20 cellular contexts compared by ENCODE assay signal in the genomic region with DNA sequence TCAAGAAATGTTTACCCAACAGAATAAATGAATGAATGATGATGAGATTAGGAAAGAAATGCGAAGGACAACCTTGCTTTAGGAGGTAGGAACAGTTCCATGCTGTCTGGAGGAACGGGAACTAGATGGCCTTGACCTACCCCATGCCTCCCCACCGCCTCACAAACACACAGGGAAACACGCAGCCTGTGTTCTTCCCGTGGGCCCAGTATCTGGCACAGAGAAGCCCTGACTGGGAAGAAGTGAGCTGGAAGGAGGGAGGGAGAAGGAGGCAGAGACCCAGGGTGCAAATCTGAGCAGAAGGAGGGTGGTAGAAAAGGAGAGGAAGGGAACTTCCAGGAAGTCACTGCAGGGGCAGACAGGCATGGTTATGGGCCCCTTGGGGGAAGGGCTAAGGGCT. TPM values are rescaled to one million over a fixed set of nuclear protein-coding genes. Genes with fewer than 3 reads are reported as not detected.
A peak's percentile ranks its signal among the peaks of the same experiment; 100 is the strongest.
DNase-seq lines count a peak whose midpoint lies in the region; ATAC-seq, FAIRE-seq and TF ChIP-seq lines count a peak whose summit lies in the region.
"Had no signal": no experiment of that assay in that cellular context is flagged by ENCODE, and none has a peak within 500 bp of the region (broad histone marks: within the 10 kb centered on the region; RNA-seq: fewer than 3 reads in every experiment).

No MANE protein-coding gene starts in this region.

- no peak overlapping the region for H2BK12ac ChIP-seq in H1 (ENCODE audit: low read depth, low read length)

- H4K5ac ChIP-seq in H1 (ENCODE audit: insufficient read length, low read depth, low read length), result no peak overlapping the region

- H3K4me2 ChIP-seq in H1 (ENCODE audit: insufficient read depth in 1 of 2, low read depth in 2 of 2, low read length in 2 of 2) (no peak overlapping the region), osteoblast (ENCODE audit: insufficient read depth, low read length) (no peak overlapping the region)

- H2AK5ac ChIP-seq in H1 (ENCODE audit: low read depth, low read length), result no peak overlapping the region

- H3K14ac ChIP-seq in H1 (ENCODE audit: insufficient read length), result no peak overlapping the region

- TF ChIP-seq RAD21 in H1 (IDR thresholded peaks at IDR 0.05 in 1 of 2, conservative IDR thresholded peaks at IDR 0.05 in 1 of 2; ENCODE audit: low read depth in 2 of 2, low read length in 2 of 2), result no peak

- no peak overlapping the region for H4K91ac ChIP-seq in H1 (replicated peaks; ENCODE audit: insufficient read length, low read length)

- H3K18ac ChIP-seq in H1 (ENCODE audit: extremely low read depth, low read length), result no peak overlapping the region

- H3K23me2 ChIP-seq in H1 (ENCODE audit: low read depth, low read length), result peaks cover 2% of the 10 kb centered on the region; the same call in 1 of the 2 replicates

- CTCF ChIA-PET in activated CD4-positive, alpha-beta memory T cell treated with anti-CD3 and anti-CD28 coated beads for 36 hours (lab: Charles Lee), result no interaction called here
- CTCF ChIA-PET in activated CD4-positive, alpha-beta memory T cell treated with anti-CD3 and anti-CD28 coated beads, Interleukin-2, amount 10 ng/mL, durations not matched to agents 7 days and 5 days (lab: Charles Lee), result no interaction called here
- CTCF ChIA-PET in HEK293 (lab: Yijun Ruan, JAX), result interaction anchor here (1.2 to 9.1 kb wide), 4 partner anchors 48 to 144 kb away, joined by 4 to 70 read pairs (median 7); no protein-coding TSS in a partner anchor
- CTCF ChIA-PET in H1 (lab: Charles Lee; ENCODE audit: partially characterized antibody), result interaction anchor here (0.7 to 49.1 kb wide), 16 partner anchors 9 to 227 kb away, joined by 3 to 1071 read pairs (median 6); partner anchors contain the start of genes FMOD, MYOG and PPFIA4

- DNase-seq in activated CD4-positive, alpha-beta memory T cell treated with anti-CD3 and anti-CD28 coated beads for 36 hours, result peak; percentile 1
- no peak for DNase-seq in activated CD4-positive, alpha-beta memory T cell treated with anti-CD3 and anti-CD28 coated beads, Interleukin-2, amount 10 ng/mL, durations not matched to agents 7 days and 5 days
- no peak for DNase-seq in H1 (ENCODE audit: low read depth in 1 of 2, low spot score in 2 of 2)
- peak; percentile 45 for DNase-seq in osteoblast (ENCODE audit: insufficient read length, low spot score, missing footprints)
- no peak for DNase-seq in spleen
- DNase-seq: AML-193, DMS 273 treated with DMSO at 0.1 percent for 48 hours, DND-41, GM23248, NCI-H1694 treated with DMSO at 0.1 percent for 48 hours, NCI-H526 had no signal

- no peak overlapping the region for H2BK15ac ChIP-seq in H1 (ENCODE audit: low read length)

- H2BK5ac ChIP-seq in H1 (ENCODE audit: low read depth, low read length), result no peak overlapping the region

- TF ChIP-seq EP300 in H1 (IDR thresholded peaks at IDR 0.05; ENCODE audit: borderline replicate concordance in 1 of 2, low read depth in 2 of 2, low read length in 2 of 2), result no peak

- H3K27ac ChIP-seq in HEK293 (ENCODE audit: extremely low read depth, low read depth, low read length) (no peak overlapping the region), H1 (ENCODE audit: low read depth, low read length) (no peak overlapping the region), osteoblast (ENCODE audit: low read depth, low read length) (no peak overlapping the region), spleen (no peak overlapping the region)
- H3K27ac ChIP-seq: 22Rv1, GM23248, Peyer's patch had no signal

- H2BK120ac ChIP-seq in H1 (replicated peaks; ENCODE audit: low read depth, low read length), result no peak overlapping the region

- H4K8ac ChIP-seq in H1 (ENCODE audit: extremely low read depth, insufficient read depth, low read length), result no peak overlapping the region

- H3K4me3 ChIP-seq in HEK293 (ENCODE audit: low read depth, low read length) (no peak overlapping the region), H1 (ENCODE audit: extremely low read depth in 1 of 4, insufficient read depth in 2 of 4, low read depth in 3 of 4, low read length in 4 of 4) (no peak overlapping the region), osteoblast (ENCODE audit: insufficient read depth, low read length) (no peak overlapping the region), spleen (no peak overlapping the region)
- H3K4me3 ChIP-seq: GM23248, K562, Peyer's patch had no signal

- FAIRE-seq in H1 (lab: Jason Lieb, UNC), result no peak
- FAIRE-seq: K562 had no signal

- H2BK20ac ChIP-seq in H1 (ENCODE audit: low read length), result no peak overlapping the region

- H3K36me3 ChIP-seq in HEK293 (ENCODE audit: control insufficient read depth in 2 of 2, insufficient read depth in 1 of 2, low read length in 2 of 2) (no peaks in the 10 kb centered on the region), H1 (ENCODE audit: control insufficient read depth in 2 of 4, insufficient read depth in 4 of 4, low read length in 3 of 4) (no peaks in the 10 kb centered on the region), osteoblast (ENCODE audit: insufficient read depth, low read length) (no peaks in the 10 kb centered on the region), spleen (no peaks in the 10 kb centered on the region)
- H3K36me3 ChIP-seq: Peyer's patch had no signal

- no peak for TF ChIP-seq POLR2A in H1 (IDR thresholded peaks at IDR 0.05; ENCODE audit: control extremely low read depth in 1 of 2, low read depth in 2 of 2, low read length in 2 of 2)
- no peak for TF ChIP-seq POLR2A in spleen (IDR thresholded peaks at IDR 0.05)

- H3K9me3 ChIP-seq in HEK293 (ENCODE audit: control insufficient read depth, insufficient read depth, low read depth, low read length) (no peaks in the 10 kb centered on the region), H1 (ENCODE audit: insufficient read depth in 2 of 2, low read depth in 1 of 2, low read length in 1 of 2) (no peaks in the 10 kb centered on the region), osteoblast (ENCODE audit: low read depth, low read length) (no peaks in the 10 kb centered on the region), spleen (no peaks in the 10 kb centered on the region)
- H3K9me3 ChIP-seq: Peyer's patch had no signal

- H3K27me3 Mint-ChIP-seq in activated CD4-positive, alpha-beta memory T cell treated with anti-CD3 and anti-CD28 coated beads for 36 hours, result peaks cover 65% of the 10 kb centered on the region
- peaks cover 69% of the 10 kb centered on the region for H3K27me3 Mint-ChIP-seq in activated CD4-positive, alpha-beta memory T cell treated with anti-CD3 and anti-CD28 coated beads, Interleukin-2, amount 10 ng/mL, durations not matched to agents 7 days and 5 days

- POLR2A ChIA-PET in activated CD4-positive, alpha-beta memory T cell treated with anti-CD3 and anti-CD28 coated beads for 36 hours (lab: Charles Lee), result no interaction called here
- POLR2A ChIA-PET in activated CD4-positive, alpha-beta memory T cell treated with anti-CD3 and anti-CD28 coated beads, Interleukin-2, amount 10 ng/mL, durations not matched to agents 7 days and 5 days (lab: Charles Lee), result no interaction called here
- POLR2A ChIA-PET in HEK293 (lab: Yijun Ruan, JAX) (no interaction called here), H1 (lab: Charles Lee; ENCODE audit: partially characterized antibody) (interaction anchor here (1.1 kb wide), 1 partner anchor 42 kb away, joined by 3 read pairs; no protein-coding TSS in a partner anchor)

- ATAC-seq in GM19324 (IDR thresholded peaks at IDR 0.05; ENCODE audit: low FRiP score, unreplicated experiment) (no peak), GM21576 (IDR thresholded peaks at IDR 0.05; ENCODE audit: unreplicated experiment) (no peak)
- ATAC-seq: HCT116, K562 had no signal

- no peaks in the 10 kb centered on the region for H3K4me1 ChIP-seq in HEK293 (ENCODE audit: control insufficient read depth, insufficient read depth, low read length)
- peaks cover 3 to 22% (median 13%) of the 10 kb centered on the region in 4 experiments for H3K4me1 ChIP-seq in H1 (replicated peaks in 1 of 4; ENCODE audit: control insufficient read depth in 3 of 4, insufficient read depth in 4 of 4, low read length in 3 of 4)
- peaks cover 11% of the 10 kb centered on the region for H3K4me1 ChIP-seq in osteoblast (ENCODE audit: insufficient read depth, low read length)
- peaks cover 9 to 52% (median 31%) of the 10 kb centered on the region in 6 donors for H3K4me1 ChIP-seq in spleen

- intact Hi-C loops in activated CD4-positive, alpha-beta memory T cell treated with anti-CD3 and anti-CD28 coated beads for 36 hours (cut with micrococcal nuclease), result no loop called here
- intact Hi-C loops in spleen (cut with DNase I; ENCODE audit: low total_unique reads), result no loop called here

- 78% methylated on average over 5 of the region's 5 CpGs; no CpG with 5 or more reads in 1 of the 2 experiments for WGBS in H1 (ENCODE audit: extremely low coverage in 1 of 2, insufficient coverage in 1 of 2, insufficient read length in 1 of 2, insufficient replicate concordance in 2 of 2, low coverage in 1 of 2, low lambda C conversion rate in 2 of 2, missing lambda C conversion rate in 1 of 2), 2 experiments
- WGBS in spleen, 5 donors, result 49 to 72% (median 61%) methylated on average over 5 of the region's 5 CpGs

- no peaks in the 10 kb centered on the region for H3K9me3 Mint-ChIP-seq in activated CD4-positive, alpha-beta memory T cell treated with anti-CD3 and anti-CD28 coated beads for 36 hours
- H3K9me3 Mint-ChIP-seq in activated CD4-positive, alpha-beta memory T cell treated with anti-CD3 and anti-CD28 coated beads, Interleukin-2, amount 10 ng/mL, durations not matched to agents 7 days and 5 days, result no peaks in the 10 kb centered on the region

- H3K4me1 Mint-ChIP-seq in activated CD4-positive, alpha-beta memory T cell treated with anti-CD3 and anti-CD28 coated beads for 36 hours (ENCODE audit: low read depth), result peaks cover 14% of the 10 kb centered on the region
- peaks cover 16% of the 10 kb centered on the region for H3K4me1 Mint-ChIP-seq in activated CD4-positive, alpha-beta memory T cell treated with anti-CD3 and anti-CD28 coated beads, Interleukin-2, amount 10 ng/mL, durations not matched to agents 7 days and 5 days

- no peak overlapping the region for H3K4ac ChIP-seq in H1 (replicated peaks; ENCODE audit: insufficient read length, low read depth, low read length)

- no peak overlapping the region for H3K4me3 Mint-ChIP-seq in activated CD4-positive, alpha-beta memory T cell treated with anti-CD3 and anti-CD28 coated beads for 36 hours
- no peak overlapping the region for H3K4me3 Mint-ChIP-seq in activated CD4-positive, alpha-beta memory T cell treated with anti-CD3 and anti-CD28 coated beads, Interleukin-2, amount 10 ng/mL, durations not matched to agents 7 days and 5 days

- no peak overlapping the region for H3K56ac ChIP-seq in H1 (replicated peaks; ENCODE audit: insufficient read length, low read depth, low read length)

- no peak overlapping the region for H3K23ac ChIP-seq in H1 (ENCODE audit: insufficient read length)

- H3K79me2 ChIP-seq in H1 (ENCODE audit: control insufficient read depth in 1 of 2, insufficient read depth in 2 of 2, low read length in 2 of 2) (no peaks in the 10 kb centered on the region), osteoblast (ENCODE audit: insufficient read depth, low read length) (no peaks in the 10 kb centered on the region)

- no peaks in the 10 kb centered on the region for H3K36me3 Mint-ChIP-seq in activated CD4-positive, alpha-beta memory T cell treated with anti-CD3 and anti-CD28 coated beads for 36 hours
- H3K36me3 Mint-ChIP-seq in activated CD4-positive, alpha-beta memory T cell treated with anti-CD3 and anti-CD28 coated beads, Interleukin-2, amount 10 ng/mL, durations not matched to agents 7 days and 5 days (ENCODE audit: low read depth), result no peaks in the 10 kb centered on the region

- H3K9ac ChIP-seq in H1 (replicated peaks in 1 of 4; ENCODE audit: extremely low read depth in 1 of 4, low read depth in 3 of 4, low read length in 3 of 4), result no peak overlapping the region
- H3K9ac ChIP-seq: GM23248 had no signal

- H2AFZ ChIP-seq in H1 (ENCODE audit: low read length), result 0 out of 2 replicates have a peak overlapping the region, but pooled peaks have one; percentile 16
- no peak overlapping the region for H2AFZ ChIP-seq in osteoblast (ENCODE audit: low read length)
- H2AFZ ChIP-seq: GM23248 had no signal

- H3K27me3 ChIP-seq in H1 (replicated peaks in 1 of 4; ENCODE audit: control insufficient read depth in 3 of 4, extremely low read depth in 1 of 4, insufficient read depth in 3 of 4, low read length in 3 of 4) (peaks cover 5 to 26% (median 16%) of the 10 kb centered on the region in 4 experiments), osteoblast (ENCODE audit: insufficient read depth, low read length) (peaks cover 39% of the 10 kb centered on the region), spleen (replicated peaks in 1 of 7) (peaks cover 0 to 95% (median 23%) of the 10 kb centered on the region in 7 donors)
- H3K27me3 ChIP-seq: Peyer's patch had no signal

- no peaks in the 10 kb centered on the region for H3K79me1 ChIP-seq in H1 (ENCODE audit: low read depth, low read length)

- no peak for TF ChIP-seq CTCF in HEK293 (tag by site-specific recombination; IDR thresholded peaks at IDR 0.05)
- no peak for TF ChIP-seq CTCF in H1 (IDR thresholded peaks at IDR 0.05; ENCODE audit: control extremely low read depth in 1 of 3, insufficient read depth in 1 of 3, low read depth in 1 of 3, low read length in 3 of 3)
- TF ChIP-seq CTCF in osteoblast (IDR thresholded peaks at IDR 0.05; ENCODE audit: extremely low read depth, low read depth, low read length), result no peak
- no peak for TF ChIP-seq CTCF in spleen (IDR thresholded peaks at IDR 0.05 in 8 of 11, conservative IDR thresholded peaks at IDR 0.05 in 3 of 11)

- H3K27ac Mint-ChIP-seq in activated CD4-positive, alpha-beta memory T cell treated with anti-CD3 and anti-CD28 coated beads for 36 hours, result no peak overlapping the region
- no peak overlapping the region for H3K27ac Mint-ChIP-seq in activated CD4-positive, alpha-beta memory T cell treated with anti-CD3 and anti-CD28 coated beads, Interleukin-2, amount 10 ng/mL, durations not matched to agents 7 days and 5 days

- H4K20me1 ChIP-seq in H1 (replicated peaks in 1 of 2; ENCODE audit: control insufficient read depth in 1 of 2, insufficient read depth in 2 of 2, low read length in 2 of 2) (no peaks in the 10 kb centered on the region), osteoblast (ENCODE audit: insufficient read depth, low read length) (no peaks in the 10 kb centered on the region)

RNA-seq across cellular contexts. Expression of gene ADORA1, which starts 3.5 kb away (rescaled TPM):
- not detected for total RNA-seq in activated CD4-positive, alpha-beta memory T cell treated with anti-CD3 and anti-CD28 coated beads for 36 hours
- total RNA-seq in activated CD4-positive, alpha-beta memory T cell treated with anti-CD3 and anti-CD28 coated beads, Interleukin-2, amount 10 ng/mL, durations not matched to agents 7 days and 5 days, result under 1 TPM in 1 of 2 experiments, not detected in 1; 0.40 TPM
- 3.3 and 3.5 TPM in 2 replicates for total RNA-seq in H1 (2021; fragmentation: NEBNext Ultra II Directional; extraction: Animal tissue kit (Norgen Biotek cat#: 25700))
- 6.7 and 12.2 TPM in 2 replicates for polyA plus RNA-seq in H1 (2011; rRNA removed)
- polyA plus RNA-seq in H1 (2011; cell fraction: cytosol; rRNA removed), result 3.4 TPM
- 6.7 TPM for polyA plus RNA-seq in H1 (2011; cell fraction: nucleus; rRNA removed)
- polyA plus RNA-seq in H1 (2012, experiment 1 of 2), result 1.7 to 4.4 TPM (median 3.6 TPM) in 4 replicates
- polyA plus RNA-seq in H1 (2012, experiment 2 of 2), result 4.7 TPM
- polyA plus RNA-seq in H1 (2013, experiment 1 of 2), result 4.9 TPM
- 6.0 TPM for polyA plus RNA-seq in H1 (2013, experiment 2 of 2)
- polyA minus RNA-seq in H1 (2011; rRNA and poly(A)+ RNA removed), result 4.0 and 6.8 TPM in 2 replicates
- 2.0 TPM for polyA minus RNA-seq in H1 (2011; cell fraction: cytosol; rRNA and poly(A)+ RNA removed)
- polyA minus RNA-seq in H1 (2011; cell fraction: nucleus; rRNA and poly(A)+ RNA removed), result 3.7 TPM
- 4.0 and 9.1 TPM in 2 replicates for total RNA-seq in osteoblast
- 10 to 100 TPM in 3 of 7 donors, 1 to 10 TPM in 4; 3.7 to 13.5 (median 8.5) TPM for total RNA-seq in spleen
- polyA plus RNA-seq in spleen, result 1 to 10 TPM in 2 of 3 donors, under 1 TPM in 1; 0.37 to 3.2 (median 1.0) TPM
- total RNA-seq: K562 had no signal
- polyA plus RNA-seq: K562 had no signal

RNA-seq across cellular contexts. Expression of gene MYOG, which starts 38.2 kb away (rescaled TPM):
- not detected for total RNA-seq in activated CD4-positive, alpha-beta memory T cell treated with anti-CD3 and anti-CD28 coated beads for 36 hours
- total RNA-seq in activated CD4-positive, alpha-beta memory T cell treated with anti-CD3 and anti-CD28 coated beads, Interleukin-2, amount 10 ng/mL, durations not matched to agents 7 days and 5 days, result not detected
- total RNA-seq in H1 (2021; fragmentation: NEBNext Ultra II Directional; extraction: Animal tissue kit (Norgen Biotek cat#: 25700)), result not detected in 2 replicates
- polyA plus RNA-seq in H1 (2011; rRNA removed), result not detected in 2 replicates
- polyA plus RNA-seq in H1 (2011; cell fraction: cytosol; rRNA removed), result not detected
- polyA plus RNA-seq in H1 (2011; cell fraction: nucleus; rRNA removed), result not detected
- not detected in 4 replicates for polyA plus RNA-seq in H1 (2012, experiment 1 of 2)
- not detected for polyA plus RNA-seq in H1 (2012, experiment 2 of 2)
- not detected for polyA plus RNA-seq in H1 (2013, experiment 1 of 2)
- not detected for polyA plus RNA-seq in H1 (2013, experiment 2 of 2)
- polyA minus RNA-seq in H1 (2011; rRNA and poly(A)+ RNA removed), result not detected in 2 replicates
- not detected for polyA minus RNA-seq in H1 (2011; cell fraction: cytosol; rRNA and poly(A)+ RNA removed)
- not detected for polyA minus RNA-seq in H1 (2011; cell fraction: nucleus; rRNA and poly(A)+ RNA removed)
- total RNA-seq in osteoblast, result not detected in 2 replicates
- total RNA-seq in spleen, result not detected
- not detected for polyA plus RNA-seq in spleen
- total RNA-seq: G401, GM23248, K562, Peyer's patch, SK-MEL-5 had no signal
- polyA plus RNA-seq: GM23248, K562 had no signal

RNA-seq across cellular contexts. Expression of gene MYBPH, which starts 51.6 kb away (rescaled TPM):
- total RNA-seq in activated CD4-positive, alpha-beta memory T cell treated with anti-CD3 and anti-CD28 coated beads for 36 hours, result not detected
- total RNA-seq in activated CD4-positive, alpha-beta memory T cell treated with anti-CD3 and anti-CD28 coated beads, Interleukin-2, amount 10 ng/mL, durations not matched to agents 7 days and 5 days, result not detected
- total RNA-seq in H1 (2021; fragmentation: NEBNext Ultra II Directional; extraction: Animal tissue kit (Norgen Biotek cat#: 25700)), result not detected in 2 replicates
- polyA plus RNA-seq in H1 (2011; rRNA removed) (not detected in 2 replicates), spleen (under 1 TPM; 0.09 to 0.23 (median 0.22) TPM)
- not detected for polyA plus RNA-seq in H1 (2011; cell fraction: cytosol; rRNA removed)
- polyA plus RNA-seq in H1 (2011; cell fraction: nucleus; rRNA removed), result not detected
- polyA plus RNA-seq in H1 (2012, experiment 1 of 2), result not detected in 4 replicates
- not detected for polyA plus RNA-seq in H1 (2012, experiment 2 of 2)
- polyA plus RNA-seq in H1 (2013, experiment 1 of 2), result not detected
- not detected for polyA plus RNA-seq in H1 (2013, experiment 2 of 2)
- polyA minus RNA-seq in H1 (2011; rRNA and poly(A)+ RNA removed), result not detected in 2 replicates
- not detected for polyA minus RNA-seq in H1 (2011; cell fraction: cytosol; rRNA and poly(A)+ RNA removed)
- polyA minus RNA-seq in H1 (2011; cell fraction: nucleus; rRNA and poly(A)+ RNA removed), result not detected
- total RNA-seq in osteoblast (under 0.01 and 0.29 TPM in 2 replicates), spleen (1 to 10 TPM in 1 of 7 donors, under 1 TPM in 3, not detected in 3; 0.32 to 2.7 (median 0.74) TPM)
- total RNA-seq: K562, Peyer's patch, SK-MEL-5 had no signal

Comparison
In these comparisons a context has a peak if more than half of its experiments do, and no peak if none do; other contexts are left out.
1. DNase-seq: peak in activated CD4-positive, alpha-beta memory T cell treated with anti-CD3 and anti-CD28 coated beads for 36 hours (single experiment) and osteoblast (single experiment); none in activated CD4-positive, alpha-beta memory T cell treated with anti-CD3 and anti-CD28 coated beads, Interleukin-2, amount 10 ng/mL, durations not matched to agents 7 days and 5 days (single experiment), H1 (0 of 2) and spleen (single experiment).
2. CTCF ChIA-PET loops: an anchor here in HEK293 (1.2 to 9.1 kb wide) and H1 (0.7 to 49.1 kb wide); none called in activated CD4-positive, alpha-beta memory T cell treated with anti-CD3 and anti-CD28 coated beads for 36 hours and activated CD4-positive, alpha-beta memory T cell treated with anti-CD3 and anti-CD28 coated beads, Interleukin-2, amount 10 ng/mL, durations not matched to agents 7 days and 5 days.